ENCODE assay signal across 20 cellular contexts in the genomic region with DNA sequence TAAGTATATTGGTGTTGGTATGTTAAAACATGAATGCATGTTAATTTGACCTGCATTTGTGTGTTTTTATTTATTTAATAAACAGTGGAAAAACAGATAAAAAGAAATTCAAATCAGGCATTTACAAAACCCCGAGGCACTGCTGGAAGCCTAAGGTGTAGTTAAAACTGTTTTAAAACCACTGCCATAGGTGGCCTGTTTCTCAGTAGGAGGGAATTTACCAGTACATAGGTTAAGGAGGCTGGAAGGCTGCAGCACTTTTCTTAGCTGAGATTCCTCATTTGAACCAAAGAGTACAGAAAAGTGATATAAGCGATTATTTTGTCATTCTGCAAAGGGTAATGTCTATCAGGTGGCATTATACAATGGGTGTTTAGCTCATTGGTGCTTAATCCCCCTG.
A peak's percentile ranks its signal among the peaks of the same experiment; 100 is the strongest.
DNase-seq lines count a peak whose midpoint lies in the region; ATAC-seq and TF ChIP-seq lines count a peak whose summit lies in the region.
"Had no signal": no experiment of that assay in that cellular context is flagged by ENCODE, and none has a peak within 500 bp of the region (broad histone marks: within the 10 kb centered on the region; RNA-seq: fewer than 3 reads in every experiment).

No MANE protein-coding gene starts in this region.

- DNase-seq in activated T-cell treated with anti-CD3 and anti-CD28 coated beads, Interleukin-2, amount 50 U/mL, for 24 hours = no peak
- no peak for DNase-seq in activated T-cell treated with anti-CD3 and anti-CD28 coated beads for 4 hours
- DNase-seq in WTC11 (ENCODE audit: low spot score) = no peak
- DNase-seq in memory B cell (ENCODE audit: low spot score in 2 of 2) = no peak
- no peak for DNase-seq in NCI-H510A (lab: John Stamatoyannopoulos, UW)
- no peak for DNase-seq in activated naive CD8-positive, alpha-beta T cell treated with anti-CD3 and anti-CD28 coated beads, Interleukin-2, amount 50 U/mL, for 24 hours
- DNase-seq in mesothelial cell of epicardium (ENCODE audit: low spot score in 2 of 2, unreplicated experiment in 2 of 2) = no peak
- DNase-seq: 8988T, DMS53, GF-D8, HCEC 1CT, IMR-90, NCI-H1105, NCI-H146, NCI-H2029, NCI-H2227 treated with DMSO at 0.1 percent for 48 hours, NCI-H510A treated with DMSO at 0.1 percent for 48 hours, NCI-H82, Peyer's patch had no signal

- H3K4me3 Mint-ChIP-seq in activated T-cell treated with anti-CD3 and anti-CD28 coated beads, Interleukin-2, amount 50 U/mL, for 24 hours = no peak overlapping the region
- H3K4me3 Mint-ChIP-seq in WTC11 (no peak overlapping the region), memory B cell (no peak overlapping the region), mesothelial cell of epicardium (no peak overlapping the region)
- no peak overlapping the region for H3K4me3 Mint-ChIP-seq in activated naive CD8-positive, alpha-beta T cell treated with anti-CD3 and anti-CD28 coated beads, Interleukin-2, amount 50 U/mL, for 24 hours

- H3K4me1 Mint-ChIP-seq in activated T-cell treated with anti-CD3 and anti-CD28 coated beads, Interleukin-2, amount 50 U/mL, for 24 hours (ENCODE audit: low read depth) = peaks cover 12% of the 10 kb centered on the region
- H3K4me1 Mint-ChIP-seq in WTC11 = peaks cover 53% of the 10 kb centered on the region
- H3K4me1 Mint-ChIP-seq in memory B cell = peaks cover 8% of the 10 kb centered on the region
- no peaks in the 10 kb centered on the region for H3K4me1 Mint-ChIP-seq in activated naive CD8-positive, alpha-beta T cell treated with anti-CD3 and anti-CD28 coated beads, Interleukin-2, amount 50 U/mL, for 24 hours
- peaks cover 19% of the 10 kb centered on the region for H3K4me1 Mint-ChIP-seq in mesothelial cell of epicardium

- peak; percentile 87 for ATAC-seq in WTC11
- no peak for ATAC-seq in memory B cell (ENCODE audit: low read depth)
- no peak for ATAC-seq in activated naive CD8-positive, alpha-beta T cell treated with anti-CD3 and anti-CD28 coated beads, Interleukin-2, amount 50 U/mL, for 24 hours
- ATAC-seq: SK-N-SH treated with all-trans-retinoic acid at 6 μM for 48 hours had no signal

- H3K27ac Mint-ChIP-seq in activated T-cell treated with anti-CD3 and anti-CD28 coated beads, Interleukin-2, amount 50 U/mL, for 24 hours = peak overlapping the region; percentile 22
- H3K27ac Mint-ChIP-seq in WTC11 = peak overlapping the region; percentile 61
- H3K27ac Mint-ChIP-seq in memory B cell = peak overlapping the region; percentile 86
- no peak overlapping the region for H3K27ac Mint-ChIP-seq in activated naive CD8-positive, alpha-beta T cell treated with anti-CD3 and anti-CD28 coated beads, Interleukin-2, amount 50 U/mL, for 24 hours
- H3K27ac Mint-ChIP-seq in mesothelial cell of epicardium = no peak overlapping the region

- no peaks in the 10 kb centered on the region for H3K27me3 Mint-ChIP-seq in activated T-cell treated with anti-CD3 and anti-CD28 coated beads, Interleukin-2, amount 50 U/mL, for 24 hours
- no peaks in the 10 kb centered on the region for H3K27me3 Mint-ChIP-seq in WTC11 (ENCODE audit: low read depth)
- no peaks in the 10 kb centered on the region for H3K27me3 Mint-ChIP-seq in memory B cell
- H3K27me3 Mint-ChIP-seq in activated naive CD8-positive, alpha-beta T cell treated with anti-CD3 and anti-CD28 coated beads, Interleukin-2, amount 50 U/mL, for 24 hours = no peaks in the 10 kb centered on the region
- H3K27me3 Mint-ChIP-seq in mesothelial cell of epicardium (ENCODE audit: low read depth) = no peaks in the 10 kb centered on the region

- peaks cover 65% of the 10 kb centered on the region for H3K36me3 Mint-ChIP-seq in activated T-cell treated with anti-CD3 and anti-CD28 coated beads, Interleukin-2, amount 50 U/mL, for 24 hours (ENCODE audit: low read depth)
- H3K36me3 Mint-ChIP-seq in WTC11 (peaks cover 2% of the 10 kb centered on the region), memory B cell (peaks cover 29% of the 10 kb centered on the region), mesothelial cell of epicardium (peaks cover 16% of the 10 kb centered on the region)
- H3K36me3 Mint-ChIP-seq in activated naive CD8-positive, alpha-beta T cell treated with anti-CD3 and anti-CD28 coated beads, Interleukin-2, amount 50 U/mL, for 24 hours (ENCODE audit: low read depth) = peaks cover 33% of the 10 kb centered on the region

- POLR2A ChIA-PET in WTC11 (lab: Charles Lee) = no interaction called here

- TF ChIP-seq CTCF in WTC11 (IDR thresholded peaks at IDR 0.05) = no peak
- no peak for TF ChIP-seq CTCF in mesothelial cell of epicardium (IDR thresholded peaks at IDR 0.05; ENCODE audit: unreplicated experiment)

- CTCF ChIA-PET in WTC11 (lab: Charles Lee) = interaction anchor here (0.8 kb wide), 1 partner anchor 39 kb away, joined by 4 read pairs; no protein-coding TSS in a partner anchor

- no peaks in the 10 kb centered on the region for H3K9me3 Mint-ChIP-seq in activated T-cell treated with anti-CD3 and anti-CD28 coated beads, Interleukin-2, amount 50 U/mL, for 24 hours
- H3K9me3 Mint-ChIP-seq in WTC11 (no peaks in the 10 kb centered on the region), memory B cell (no peaks in the 10 kb centered on the region), mesothelial cell of epicardium (no peaks in the 10 kb centered on the region)
- H3K9me3 Mint-ChIP-seq in activated naive CD8-positive, alpha-beta T cell treated with anti-CD3 and anti-CD28 coated beads, Interleukin-2, amount 50 U/mL, for 24 hours = no peaks in the 10 kb centered on the region

TF ChIP-seq in WTC11, 78 proteins besides CTCF, POLR2A, EP300 and RAD21:
- TF ChIP-seq SOX15 (CRISPR knock-in tag; IDR thresholded peaks at IDR 0.05) (no peak), ETV6 (CRISPR knock-in tag; IDR thresholded peaks at IDR 0.05) (no peak), HMGA2 (CRISPR knock-in tag; IDR thresholded peaks at IDR 0.05) (no peak), NR2C2 (CRISPR knock-in tag; IDR thresholded peaks at IDR 0.05) (no peak), ZBTB21 (CRISPR knock-in tag; IDR thresholded peaks at IDR 0.05; ENCODE audit: borderline replicate concordance) (no peak), ZNF396 (CRISPR knock-in tag; IDR thresholded peaks at IDR 0.05; ENCODE audit: borderline replicate concordance) (no peak), FOXJ3 (CRISPR knock-in tag; IDR thresholded peaks at IDR 0.05; ENCODE audit: borderline replicate concordance) (no peak), NR1H2 (CRISPR knock-in tag; IDR thresholded peaks at IDR 0.05) (no peak)
- TF ChIP-seq, protein P1, sequence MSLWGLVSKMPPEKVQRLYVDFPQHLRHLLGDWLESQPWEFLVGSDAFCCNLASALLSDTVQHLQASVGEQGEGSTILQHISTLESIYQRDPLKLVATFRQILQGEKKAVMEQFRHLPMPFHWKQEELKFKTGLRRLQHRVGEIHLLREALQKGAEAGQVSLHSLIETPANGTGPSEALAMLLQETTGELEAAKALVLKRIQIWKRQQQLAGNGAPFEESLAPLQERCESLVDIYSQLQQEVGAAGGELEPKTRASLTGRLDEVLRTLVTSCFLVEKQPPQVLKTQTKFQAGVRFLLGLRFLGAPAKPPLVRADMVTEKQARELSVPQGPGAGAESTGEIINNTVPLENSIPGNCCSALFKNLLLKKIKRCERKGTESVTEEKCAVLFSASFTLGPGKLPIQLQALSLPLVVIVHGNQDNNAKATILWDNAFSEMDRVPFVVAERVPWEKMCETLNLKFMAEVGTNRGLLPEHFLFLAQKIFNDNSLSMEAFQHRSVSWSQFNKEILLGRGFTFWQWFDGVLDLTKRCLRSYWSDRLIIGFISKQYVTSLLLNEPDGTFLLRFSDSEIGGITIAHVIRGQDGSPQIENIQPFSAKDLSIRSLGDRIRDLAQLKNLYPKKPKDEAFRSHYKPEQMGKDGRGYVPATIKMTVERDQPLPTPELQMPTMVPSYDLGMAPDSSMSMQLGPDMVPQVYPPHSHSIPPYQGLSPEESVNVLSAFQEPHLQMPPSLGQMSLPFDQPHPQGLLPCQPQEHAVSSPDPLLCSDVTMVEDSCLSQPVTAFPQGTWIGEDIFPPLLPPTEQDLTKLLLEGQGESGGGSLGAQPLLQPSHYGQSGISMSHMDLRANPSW (CRISPR knock-in tag; conservative IDR thresholded peaks at IDR 0.05; ENCODE audit: low read depth) = no peak
- TF ChIP-seq, protein P2, sequence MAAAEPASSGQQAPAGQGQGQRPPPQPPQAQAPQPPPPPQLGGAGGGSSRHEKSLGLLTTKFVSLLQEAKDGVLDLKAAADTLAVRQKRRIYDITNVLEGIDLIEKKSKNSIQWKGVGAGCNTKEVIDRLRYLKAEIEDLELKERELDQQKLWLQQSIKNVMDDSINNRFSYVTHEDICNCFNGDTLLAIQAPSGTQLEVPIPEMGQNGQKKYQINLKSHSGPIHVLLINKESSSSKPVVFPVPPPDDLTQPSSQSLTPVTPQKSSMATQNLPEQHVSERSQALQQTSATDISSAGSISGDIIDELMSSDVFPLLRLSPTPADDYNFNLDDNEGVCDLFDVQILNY (CRISPR knock-in tag; IDR thresholded peaks at IDR 0.05) = no peak
- TF ChIP-seq, protein P3, sequence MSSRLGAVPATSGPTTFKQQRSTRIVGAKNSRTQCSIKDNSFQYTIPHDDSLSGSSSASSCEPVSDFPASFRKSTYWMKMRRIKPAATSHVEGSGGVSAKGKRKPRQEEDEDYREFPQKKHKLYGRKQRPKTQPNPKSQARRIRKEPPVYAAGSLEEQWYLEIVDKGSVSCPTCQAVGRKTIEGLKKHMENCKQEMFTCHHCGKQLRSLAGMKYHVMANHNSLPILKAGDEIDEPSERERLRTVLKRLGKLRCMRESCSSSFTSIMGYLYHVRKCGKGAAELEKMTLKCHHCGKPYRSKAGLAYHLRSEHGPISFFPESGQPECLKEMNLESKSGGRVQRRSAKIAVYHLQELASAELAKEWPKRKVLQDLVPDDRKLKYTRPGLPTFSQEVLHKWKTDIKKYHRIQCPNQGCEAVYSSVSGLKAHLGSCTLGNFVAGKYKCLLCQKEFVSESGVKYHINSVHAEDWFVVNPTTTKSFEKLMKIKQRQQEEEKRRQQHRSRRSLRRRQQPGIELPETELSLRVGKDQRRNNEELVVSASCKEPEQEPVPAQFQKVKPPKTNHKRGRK (CRISPR knock-in tag; IDR thresholded peaks at IDR 0.05; ENCODE audit: borderline replicate concordance) = no peak

Comparison
In these comparisons a context has a peak if more than half of its experiments do, and no peak if none do; other contexts are left out.
1. H3K27ac Mint-ChIP-seq: peak in activated T-cell treated with anti-CD3 and anti-CD28 coated beads, Interleukin-2, amount 50 U/mL, for 24 hours (single experiment), WTC11 (single experiment) and memory B cell (single experiment); none in activated naive CD8-positive, alpha-beta T cell treated with anti-CD3 and anti-CD28 coated beads, Interleukin-2, amount 50 U/mL, for 24 hours (single experiment) and mesothelial cell of epicardium (single experiment).